Comparison of ENCODE assay signal across 1 cellular context in genomic region chr2:215691346-215691745, GRCh38.
TF ChIP-seq lines count a peak whose summit lies in the region.

No MANE protein-coding gene starts in this region.

TF ChIP-seq in HepG2, 621 proteins besides CTCF, POLR2A, EP300 and RAD21 (continued from another document):
- TF ChIP-seq ZNF562 (CRISPR knock-in tag; IDR thresholded peaks at IDR 0.05; ENCODE audit: borderline replicate concordance), result no peak
- TF ChIP-seq CEBPB (IDR thresholded peaks at IDR 0.05; ENCODE audit: borderline replicate concordance, low read depth, low read length), result peak; percentile 82; the same call in 1 of the 2 replicates
- TF ChIP-seq MYNN (CRISPR knock-in tag; IDR thresholded peaks at IDR 0.05; ENCODE audit: low read depth), result no peak
